ENCODE assay signal across 9 cellular contexts in the genomic region with DNA sequence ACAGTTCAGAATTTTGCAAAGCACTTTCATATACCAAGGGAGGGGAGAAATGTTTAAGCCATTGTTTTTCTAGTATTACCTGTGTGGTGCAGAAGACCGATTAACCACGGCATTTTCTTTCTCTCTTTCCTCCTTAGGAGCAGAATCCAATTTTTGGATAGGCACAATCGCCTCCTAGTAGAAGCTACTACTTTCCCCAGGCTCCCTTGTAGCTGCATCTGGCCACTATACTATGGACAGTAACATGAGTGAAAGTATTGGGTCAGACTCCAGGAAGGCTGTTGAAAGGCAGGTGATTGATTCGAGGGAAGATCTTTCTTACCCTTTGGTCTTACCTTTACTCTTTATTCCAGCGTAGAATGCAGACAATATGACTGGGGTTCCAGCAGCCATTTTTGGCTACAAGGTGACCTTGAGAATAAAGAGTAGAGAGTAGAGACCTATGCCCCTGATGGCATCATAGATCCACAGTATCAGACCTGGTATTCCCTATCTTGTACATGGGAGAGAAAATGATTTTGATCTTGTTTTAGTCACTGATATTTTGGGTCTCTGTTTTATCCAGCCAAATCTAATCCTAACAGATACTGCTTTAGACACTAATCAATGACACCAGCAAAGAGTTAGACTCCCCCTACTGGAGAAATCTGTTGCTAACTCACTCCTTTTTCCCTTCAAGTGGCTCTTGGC.
DNase-seq lines count a peak whose midpoint lies in the region; ATAC-seq and TF ChIP-seq lines count a peak whose summit lies in the region.
"Had no signal": no experiment of that assay in that cellular context is flagged by ENCODE, and none has a peak within 500 bp of the region (broad histone marks: within the 10 kb centered on the region; RNA-seq: fewer than 3 reads in every experiment).

No MANE protein-coding gene starts in this region.

- TF ChIP-seq CTCF in tibial artery (IDR thresholded peaks at IDR 0.05): peak; percentile 10 to 20

- H3K4me1 Mint-ChIP-seq in activated naive CD8-positive, alpha-beta T cell treated with anti-CD3 and anti-CD28 coated beads, Interleukin-2, amount 50 U/mL, for 24 hours: peaks cover 10% of the 10 kb centered on the region

- H3K9me3 Mint-ChIP-seq in activated naive CD8-positive, alpha-beta T cell treated with anti-CD3 and anti-CD28 coated beads, Interleukin-2, amount 50 U/mL, for 24 hours: no peaks in the 10 kb centered on the region

- no peaks in the 10 kb centered on the region for H3K9me3 ChIP-seq in tibial artery
- H3K9me3 ChIP-seq: BLaER1 treated with 17β-estradiol and CSF1 and Interleukin-3, amounts not matched to agents 10 nM and 100 nM had no signal

- H3K36me3 Mint-ChIP-seq in activated naive CD8-positive, alpha-beta T cell treated with anti-CD3 and anti-CD28 coated beads, Interleukin-2, amount 50 U/mL, for 24 hours (ENCODE audit: low read depth): no peaks in the 10 kb centered on the region

- H3K4me1 ChIP-seq in tibial artery: no peaks in the 10 kb centered on the region

- H3K27me3 Mint-ChIP-seq in activated naive CD8-positive, alpha-beta T cell treated with anti-CD3 and anti-CD28 coated beads, Interleukin-2, amount 50 U/mL, for 24 hours: no peaks in the 10 kb centered on the region

- DNase-seq in NCI-H1417 (lab: John Stamatoyannopoulos, UW) (peak; percentile 19 to 65 (median 64)), NCI-H1417 treated with DMSO at 0.1 percent for 48 hours (lab: John Stamatoyannopoulos, UW) (no peak), H7 (peak; percentile 28), NCI-H2081 (lab: John Stamatoyannopoulos, UW) (peak; percentile 35 to 42), iris pigment epithelial cell (ENCODE audit: low read depth) (peak; percentile 40), tibial artery (no peak)
- DNase-seq in activated naive CD8-positive, alpha-beta T cell treated with anti-CD3 and anti-CD28 coated beads, Interleukin-2, amount 50 U/mL, for 24 hours: no peak
- no peak for DNase-seq in activated naive CD4-positive, alpha-beta T cell treated with Interleukin-2 at 50 U/mL for 16 hours

- intact Hi-C loops in tibial artery (cut with DNase I; ENCODE audit: low total_unique reads): no loop called here

- no peak overlapping the region for H3K27ac ChIP-seq in tibial artery

- H3K36me3 ChIP-seq in H7 (replicated peaks; ENCODE audit: control insufficient read depth, insufficient read depth, low read length) (no peaks in the 10 kb centered on the region), tibial artery (no peaks in the 10 kb centered on the region)
- H3K36me3 ChIP-seq: BLaER1 treated with 17β-estradiol and CSF1 and Interleukin-3, amounts not matched to agents 10 nM and 100 nM had no signal

- no peak overlapping the region for H3K27ac Mint-ChIP-seq in activated naive CD8-positive, alpha-beta T cell treated with anti-CD3 and anti-CD28 coated beads, Interleukin-2, amount 50 U/mL, for 24 hours

- no peaks in the 10 kb centered on the region for H3K27me3 ChIP-seq in H7 (ENCODE audit: control insufficient read depth, insufficient read depth, low read length)
- H3K27me3 ChIP-seq in tibial artery: no peaks in the 10 kb centered on the region
- H3K27me3 ChIP-seq: BLaER1 treated with 17β-estradiol and CSF1 and Interleukin-3, amounts not matched to agents 10 nM and 100 nM had no signal

- peak; percentile 73 for ATAC-seq in activated naive CD8-positive, alpha-beta T cell treated with anti-CD3 and anti-CD28 coated beads, Interleukin-2, amount 50 U/mL, for 24 hours

- no peak overlapping the region for H3K4me3 ChIP-seq in H7 (ENCODE audit: insufficient read depth, low read depth, low read length)
- no peak overlapping the region for H3K4me3 ChIP-seq in tibial artery
- H3K4me3 ChIP-seq: BLaER1 treated with 17β-estradiol and CSF1 and Interleukin-3, amounts not matched to agents 10 nM and 100 nM had no signal

- H3K4me3 Mint-ChIP-seq in activated naive CD8-positive, alpha-beta T cell treated with anti-CD3 and anti-CD28 coated beads, Interleukin-2, amount 50 U/mL, for 24 hours: no peak overlapping the region

Comparison
In these comparisons a context has a peak if more than half of its experiments do, and no peak if none do; other contexts are left out.
1. DNase-seq: peak in NCI-H1417 (3 of 3), H7 (single experiment), NCI-H2081 (2 of 2) and iris pigment epithelial cell (single experiment); none in NCI-H1417 treated with DMSO at 0.1 percent for 48 hours (single experiment), activated naive CD8-positive, alpha-beta T cell treated with anti-CD3 and anti-CD28 coated beads, Interleukin-2, amount 50 U/mL, for 24 hours (single experiment), tibial artery (0 of 2) and activated naive CD4-positive, alpha-beta T cell treated with Interleukin-2 at 50 U/mL for 16 hours (single experiment).